In genomic region chr3:11539218-11539617, GRCh38 we compare ENCODE assay signal across 12 cellular contexts.
"Had no signal": no experiment of that assay in that cellular context is flagged by ENCODE, and none has a peak within 500 bp of the region (broad histone marks: within the 10 kb centered on the region; RNA-seq: fewer than 3 reads in every experiment).

No MANE protein-coding gene starts in this region.

- H3K9me3 ChIP-seq: sigmoid colon, spleen, testis had no signal

- H3K36me3 ChIP-seq: sigmoid colon, stomach had no signal

- DNase-seq: activated CD4-positive, alpha-beta T cell treated with anti-CD3 and anti-CD28 coated beads, Interleukin-2, amount 50 U/mL, for 48 hours; activated naive CD4-positive, alpha-beta T cell treated with Interleukin-2 at 50 U/mL for 16 hours; anterior cingulate cortex; effector memory CD8-positive, alpha-beta T cell; foreskin melanocyte; kidney glomerular epithelial cell; spleen; stomach; testis had no signal

- H3K27me3 ChIP-seq: sigmoid colon, spleen, stomach, testis had no signal

- H3K4me3 ChIP-seq: sigmoid colon, spleen, stomach, testis had no signal

- ATAC-seq: activated T-helper 17 cell treated with anti-CD3 and anti-CD28 coated beads, Interleukin-2, amount 50 U/mL, for 72 hours; effector memory CD8-positive, alpha-beta T cell; natural killer cell treated with Interleukin-12 subunit alpha and Interleukin-12 subunit beta and Interleukin-15 and Interleukin-18, amount 100 ng/mL, for 72 hours had no signal

- H3K27ac ChIP-seq: sigmoid colon, spleen, stomach, testis had no signal
